21 cellular contexts compared by ENCODE assay signal in the genomic region with DNA sequence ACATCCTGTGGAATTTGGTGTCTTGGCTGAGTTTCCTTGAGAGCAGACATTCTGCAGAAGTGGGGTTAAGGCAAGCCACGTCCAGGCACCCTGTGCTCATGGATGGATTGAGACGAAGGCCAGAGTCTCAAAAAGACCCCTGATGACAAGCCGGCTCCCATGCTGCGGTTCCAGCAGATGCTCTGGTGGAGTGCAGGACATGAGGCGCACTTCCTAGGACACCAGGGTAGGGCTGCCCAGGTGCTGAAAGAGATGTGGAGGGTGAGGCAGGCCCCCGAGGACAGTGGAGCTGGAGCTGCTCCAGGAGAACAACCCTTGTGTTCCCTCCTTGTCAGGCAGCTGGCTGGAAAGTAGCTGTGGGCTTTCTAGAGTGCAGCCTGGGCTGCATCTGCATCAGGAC.
"Had no signal": no experiment of that assay in that cellular context is flagged by ENCODE, and none has a peak within 500 bp of the region (broad histone marks: within the 10 kb centered on the region; RNA-seq: fewer than 3 reads in every experiment).

No MANE protein-coding gene starts in this region.

- ATAC-seq: effector memory CD8-positive, alpha-beta T cell; gastroesophageal sphincter; left lung; natural killer cell treated with Interleukin-12 subunit alpha and Interleukin-12 subunit beta and Interleukin-15 and Interleukin-18, amount 100 ng/mL, for 72 hours had no signal

- H2AFZ ChIP-seq: parathyroid adenoma had no signal

- H3K36me3 Mint-ChIP-seq: natural killer cell treated with Interleukin-12 subunit alpha and Interleukin-12 subunit beta and Interleukin-15 and Interleukin-18, amount 100 ng/mL, for 72 hours had no signal

- H3K9me3 Mint-ChIP-seq: effector memory CD8-positive, alpha-beta T cell; natural killer cell treated with Interleukin-12 subunit alpha and Interleukin-12 subunit beta and Interleukin-15 and Interleukin-18, amount 100 ng/mL, for 72 hours; stimulated activated naive CD8-positive, alpha-beta T cell treated with anti-CD3 and anti-CD28 coated beads, Interleukin-15, Interleukin-2, amounts not matched to agents 100 ng/mL and 50 ng/mL, for 24 hours had no signal

- H3K4me1 ChIP-seq: left lung, parathyroid adenoma, prostate gland, tibial artery, upper lobe of left lung had no signal

- H3K79me2 ChIP-seq: parathyroid adenoma had no signal

- H3K27ac ChIP-seq: epithelial cell of prostate, left lung, parathyroid adenoma, prostate gland, tibial artery, upper lobe of left lung, vagina had no signal

- H3K36me3 ChIP-seq: esophagus squamous epithelium, gastroesophageal sphincter, left lung, prostate gland, tibial artery, upper lobe of left lung, vagina had no signal

- H3K27ac Mint-ChIP-seq: dendritic cell treated with granulocyte-macrophage colony-stimulating factor and Interleukin-4, amounts not matched to agents 40 ng/mL and 50 ng/mL, for 4 days; effector memory CD8-positive, alpha-beta T cell; natural killer cell treated with Interleukin-12 subunit alpha and Interleukin-12 subunit beta and Interleukin-15 and Interleukin-18, amount 100 ng/mL, for 72 hours; stimulated activated naive CD8-positive, alpha-beta T cell treated with anti-CD3 and anti-CD28 coated beads, Interleukin-15, Interleukin-2, amounts not matched to agents 100 ng/mL and 50 ng/mL, for 24 hours had no signal

- H3K9ac ChIP-seq: parathyroid adenoma had no signal

- H3K27me3 ChIP-seq: left lung, tibial artery, upper lobe of left lung, vagina had no signal

- H3K4me3 Mint-ChIP-seq: dendritic cell treated with granulocyte-macrophage colony-stimulating factor and Interleukin-4, amounts not matched to agents 40 ng/mL and 50 ng/mL, for 4 days; effector memory CD8-positive, alpha-beta T cell; natural killer cell treated with Interleukin-12 subunit alpha and Interleukin-12 subunit beta and Interleukin-15 and Interleukin-18, amount 100 ng/mL, for 72 hours; stimulated activated naive CD8-positive, alpha-beta T cell treated with anti-CD3 and anti-CD28 coated beads, Interleukin-15, Interleukin-2, amounts not matched to agents 100 ng/mL and 50 ng/mL, for 24 hours had no signal

- H3K9me3 ChIP-seq: esophagus squamous epithelium, prostate gland, upper lobe of left lung, vagina had no signal

- DNase-seq: effector memory CD8-positive, alpha-beta T cell; esophagus squamous epithelium; foreskin fibroblast; glutamatergic neuron; islet precursor cell; left lung; mesenchymal stem cell; midbrain; small intestine; stimulated activated CD4-positive, alpha-beta T cell treated with anti-CD3 and anti-CD28 coated beads, Interleukin-2, amount 100 ng/mL, for 48 hours; upper lobe of left lung had no signal

- H3K4me3 ChIP-seq: esophagus squamous epithelium, gastroesophageal sphincter, left lung, lung, prostate gland, tibial artery, upper lobe of left lung, vagina had no signal
